12 cellular contexts compared by ENCODE assay signal in genomic region chr14:67602995-67603545, GRCh38. TPM values are rescaled to one million over a fixed set of nuclear protein-coding genes. Genes with fewer than 3 reads are reported as not detected.
DNase-seq lines count a peak whose midpoint lies in the region; ATAC-seq and TF ChIP-seq lines count a peak whose summit lies in the region.
"Had no signal": no experiment of that assay in that cellular context is flagged by ENCODE, and none has a peak within 500 bp of the region (broad histone marks: within the 10 kb centered on the region; RNA-seq: fewer than 3 reads in every experiment).

No MANE protein-coding gene starts in this region.

- peaks cover 8% of the 10 kb centered on the region for H3K4me1 Mint-ChIP-seq in nephron

- no peak for DNase-seq in SHP77 treated with DMSO at 0.1 percent for 48 hours (lab: John Stamatoyannopoulos, UW)
- no peak for DNase-seq in coronary artery (ENCODE audit: low spot score)
- DNase-seq in KG1 (lab: John Stamatoyannopoulos, UW), result no peak
- no peak for DNase-seq in omental fat pad (ENCODE audit: low spot score)
- DNase-seq: NCI-H2029, Right ventricle myocardium superior, substantia nigra had no signal

- TF ChIP-seq CTCF in nephron (IDR thresholded peaks at IDR 0.05; ENCODE audit: unreplicated experiment in 3 of 3), result no peak
- no peak for TF ChIP-seq CTCF in coronary artery (IDR thresholded peaks at IDR 0.05)
- no peak for TF ChIP-seq CTCF in omental fat pad (IDR thresholded peaks at IDR 0.05)

- no peaks in the 10 kb centered on the region for H3K36me3 Mint-ChIP-seq in nephron (ENCODE audit: low read depth)

- ATAC-seq in GM18907 (IDR thresholded peaks at IDR 0.05; ENCODE audit: unreplicated experiment) (peak; percentile 63), HG02623 (IDR thresholded peaks at IDR 0.05; ENCODE audit: unreplicated experiment) (peak; percentile 46), HG03558 (IDR thresholded peaks at IDR 0.05; ENCODE audit: extremely low read depth, unreplicated experiment) (peak; percentile 34), omental fat pad (ENCODE audit: low FRiP score) (no peak)

- H3K9me3 Mint-ChIP-seq in nephron, result no peaks in the 10 kb centered on the region

- peak overlapping the region in 2 of 3 experiments; percentile 41 to 67 for H3K27ac Mint-ChIP-seq in nephron

- peak overlapping the region; percentile 9 to 46 (median 16) for H3K4me3 Mint-ChIP-seq in nephron

- H3K27ac ChIP-seq in coronary artery, result no peak overlapping the region
- H3K27ac ChIP-seq: ascending aorta had no signal

- H3K27me3 Mint-ChIP-seq in nephron (ENCODE audit: low read depth), result no peaks in the 10 kb centered on the region

- H3K4me3 ChIP-seq in coronary artery, result no peak overlapping the region
- H3K4me3 ChIP-seq: ascending aorta had no signal

RNA-seq across cellular contexts. Expression of gene PIGH, which starts 3.0 kb away (rescaled TPM):
- 10 to 100 TPM; 16.0 to 27.7 (median 24.9) TPM for total RNA-seq in omental fat pad

RNA-seq across cellular contexts. Expression of gene ARG2, which starts 16.6 kb away (rescaled TPM):
- 10 to 100 TPM in 3 of 4 donors, 1 to 10 TPM in 1; 1.6 to 13.9 (median 11.3) TPM for total RNA-seq in omental fat pad
